Comparison of ENCODE assay signal across 8 cellular contexts in genomic region chr15:90211440-90212168, GRCh38. TPM values are rescaled to one million over a fixed set of nuclear protein-coding genes. Genes with fewer than 3 reads are reported as not detected.
DNase-seq lines count a peak whose midpoint lies in the region; TF ChIP-seq lines count a peak whose summit lies in the region.

No MANE protein-coding gene starts in this region.

- H3K27me3 ChIP-seq in A673 (replicated peaks; ENCODE audit: insufficient read depth, low read depth, low read length, poor library complexity), result no peaks in the 10 kb centered on the region
- no peaks in the 10 kb centered on the region for H3K27me3 ChIP-seq in Peyer's patch
- no peaks in the 10 kb centered on the region for H3K27me3 ChIP-seq in esophagus (ENCODE audit: control insufficient read depth in 1 of 2, insufficient read depth in 2 of 2, low read length in 2 of 2)
- H3K27me3 ChIP-seq in muscle layer of colon (ENCODE audit: control insufficient read depth in 1 of 2, insufficient read depth in 2 of 2, low read length in 2 of 2), result no peaks in the 10 kb centered on the region
- H3K27me3 ChIP-seq in HAP-1 (ENCODE audit: low read depth), result no peaks in the 10 kb centered on the region

- no TSS peak for BruUV-seq in A673 (replicated peaks; lab: Mats Ljungman, UMichigan)

- peak; percentile 44 to 77 for TF ChIP-seq POLR2A in Peyer's patch (IDR thresholded peaks at IDR 0.05)

- no peak overlapping the region for H3K9ac ChIP-seq in muscle layer of colon (ENCODE audit: low read length)

- no peak overlapping the region for H3K27ac ChIP-seq in A673 (ENCODE audit: low read depth, low read length, poor library complexity, severe bottlenecking)
- peak overlapping the region; percentile 78 to 99 (median 90) for H3K27ac ChIP-seq in Peyer's patch
- peak overlapping the region; percentile 98 for H3K27ac ChIP-seq in esophagus (ENCODE audit: low read depth in 2 of 2, low read length in 1 of 2)
- H3K27ac ChIP-seq in muscle layer of colon (ENCODE audit: low read depth, low read length), result peak overlapping the region; percentile 24

- CTCF ChIA-PET in A673 (lab: Charles Lee), result no interaction called here

- TF ChIP-seq CTCF in A673 (conservative IDR thresholded peaks at IDR 0.05; ENCODE audit: low read depth, low read length) (no peak), Peyer's patch (IDR thresholded peaks at IDR 0.05) (no peak)

- POLR2A ChIA-PET in A673 (lab: Charles Lee; ENCODE audit: low non-redundant PET), result no interaction called here

- in situ Hi-C loops in HAP-1 (cut with MboI; ENCODE audit: low sequenced_read_pairs), result no loop called here

- peak; percentile 41 for DNase-seq in A673 (ENCODE audit: low spot score)
- peak; percentile 52 to 91 (median 90) for DNase-seq in Peyer's patch
- DNase-seq in activated CD4-positive, CD25-positive, alpha-beta regulatory T cell (lab: John Stamatoyannopoulos, UW), result no peak
- no peak for DNase-seq in HAP-1 (ENCODE audit: low spot score in 2 of 2)
- no peak for DNase-seq in NCI-H128 (lab: John Stamatoyannopoulos, UW; ENCODE audit: unreplicated experiment)
- no peak for DNase-seq in stimulated activated naive CD4-positive, alpha-beta T cell (lab: John Stamatoyannopoulos, UW)

- no peaks in the 10 kb centered on the region for H3K9me3 ChIP-seq in A673 (ENCODE audit: low read depth, low read length, poor library complexity, severe bottlenecking)
- no peaks in the 10 kb centered on the region for H3K9me3 ChIP-seq in Peyer's patch
- no peaks in the 10 kb centered on the region for H3K9me3 ChIP-seq in esophagus (ENCODE audit: control insufficient read depth in 2 of 2, insufficient read depth in 1 of 2, low read depth in 1 of 2, low read length in 1 of 2)
- H3K9me3 ChIP-seq in muscle layer of colon (ENCODE audit: low read length), result no peaks in the 10 kb centered on the region
- no peaks in the 10 kb centered on the region for H3K9me3 ChIP-seq in HAP-1

- intact Hi-C loops in A673 (cut with micrococcal nuclease; ENCODE audit: unreplicated experiment), result no loop called here

- H3K36me3 ChIP-seq in A673 (ENCODE audit: insufficient read depth, low read length, poor library complexity, severe bottlenecking) (no peaks in the 10 kb centered on the region), Peyer's patch (peaks cover 0 to 28% (median 0%) of the 10 kb centered on the region in 3 donors), esophagus (ENCODE audit: control insufficient read depth in 2 of 2, insufficient read depth in 2 of 2, low read length in 1 of 2) (peaks cover 4 to 23% of the 10 kb centered on the region in 2 donors), muscle layer of colon (ENCODE audit: insufficient read depth, low read length) (peaks cover 17% of the 10 kb centered on the region), HAP-1 (replicated peaks) (no peaks in the 10 kb centered on the region)

- H3K4me1 ChIP-seq in A673 (ENCODE audit: insufficient read depth, low read length, poor library complexity, severe bottlenecking), result peaks cover 34% of the 10 kb centered on the region
- H3K4me1 ChIP-seq in Peyer's patch, result peaks cover 13 to 60% (median 20%) of the 10 kb centered on the region in 4 donors
- peaks cover 11 to 34% of the 10 kb centered on the region in 2 donors for H3K4me1 ChIP-seq in esophagus (ENCODE audit: control insufficient read depth in 2 of 2, insufficient read depth in 2 of 2, low read length in 1 of 2)
- peaks cover 56% of the 10 kb centered on the region for H3K4me1 ChIP-seq in muscle layer of colon (ENCODE audit: insufficient read depth, low read length)
- H3K4me1 ChIP-seq in HAP-1, result no peaks in the 10 kb centered on the region

- H3K4me3 ChIP-seq in A673 (ENCODE audit: low read depth, low read length, poor library complexity, severe bottlenecking) (no peak overlapping the region), Peyer's patch (peak overlapping the region in 2 of 4 donors; percentile 20 to 45), esophagus (ENCODE audit: low read depth in 1 of 2, low read length in 2 of 2) (peak overlapping the region in 1 of 2 donors; percentile 7), muscle layer of colon (ENCODE audit: low read depth in 1 of 2, low read length in 2 of 2) (no peak overlapping the region), HAP-1 (no peak overlapping the region)

- WGBS in esophagus, 2 donors, result 33 to 38% methylated on average over 13 of the region's 13 CpGs

RNA-seq across cellular contexts. Expression of gene SEMA4B, which starts 10.5 kb away (rescaled TPM):
- total RNA-seq in A673 (2021), result 13.2 and 13.3 TPM in 2 replicates
- total RNA-seq in Peyer's patch, result 100 to 1,000 TPM in 2 of 4 donors, 10 to 100 TPM in 2; 63.2 to 147 (median 91.3) TPM
- polyA plus RNA-seq in esophagus, result 100 to 1,000 TPM in 1 of 2 donors, 10 to 100 TPM in 1; 90.5 to 121 TPM

RNA-seq across cellular contexts. Expression of gene CIB1, which starts 22.1 kb away (rescaled TPM):
- total RNA-seq in A673 (2021) (39.7 and 41.9 TPM in 2 replicates), Peyer's patch (100 to 1,000 TPM in 3 of 4 donors, 10 to 100 TPM in 1; 71.0 to 166 (median 130) TPM)
- polyA plus RNA-seq in esophagus, result 100 to 1,000 TPM in 1 of 2 donors, 10 to 100 TPM in 1; 88.5 to 121 TPM

RNA-seq across cellular contexts. Expression of gene GDPGP1, which starts 22.4 kb away (rescaled TPM):
- total RNA-seq in A673 (2021) (4.7 and 5.2 TPM in 2 replicates), Peyer's patch (10 to 100 TPM in 3 of 4 donors, 1 to 10 TPM in 1; 8.3 to 24.0 (median 19.6) TPM)
- polyA plus RNA-seq in esophagus, result 1 to 10 TPM; 2.1 to 2.2 TPM

RNA-seq across cellular contexts. Expression of gene TTLL13, which starts 37.8 kb away (rescaled TPM):
- total RNA-seq in A673 (2021), result 0.33 TPM in 1 of 2 replicates, not detected in the other
- total RNA-seq in Peyer's patch, result not detected
- under 1 TPM; 0.04 to 0.07 TPM for polyA plus RNA-seq in esophagus

RNA-seq across cellular contexts. Expression of gene NGRN, which starts 53.9 kb away (rescaled TPM):
- total RNA-seq in A673 (2021) (125 and 135 TPM in 2 replicates), Peyer's patch (10 to 100 TPM; 33.5 to 48.7 (median 39.2) TPM)
- 10 to 100 TPM; 25.7 to 36.6 TPM for polyA plus RNA-seq in esophagus

Comparison
In these comparisons a context has a peak if more than half of its experiments do, and no peak if none do; other contexts are left out.
1. DNase-seq: peak in A673 (single experiment) and Peyer's patch (3 of 3); none in activated CD4-positive, CD25-positive, alpha-beta regulatory T cell (0 of 4), HAP-1 (0 of 2), NCI-H128 (single experiment) and stimulated activated naive CD4-positive, alpha-beta T cell (0 of 6).